Comparison of ENCODE assay signal across 11 cellular contexts in genomic region chr5:62645223-62645622, GRCh38.
"Had no signal": no experiment of that assay in that cellular context is flagged by ENCODE, and none has a peak within 500 bp of the region (broad histone marks: within the 10 kb centered on the region; RNA-seq: fewer than 3 reads in every experiment).

No MANE protein-coding gene starts in this region.

- ATAC-seq: GM23338, HCT116 had no signal

- H3K36me3 ChIP-seq: HAP-1 had no signal

- H3K9me3 ChIP-seq: HAP-1 had no signal

- FAIRE-seq: H1, H54 had no signal

- H3K4me2 ChIP-seq: GM23338 had no signal

- H3K27ac ChIP-seq: GM23248 had no signal

- H3K4me3 ChIP-seq: GM23248, GM23338, HAP-1 had no signal

- DNase-seq: GM23248, GOT3, H7, H9, HCEC 1CT, HFFc6 had no signal

- H3K9ac ChIP-seq: GM23248 had no signal

- H2AFZ ChIP-seq: GM23248, GM23338 had no signal
